Comparison of ENCODE assay signal across 29 cellular contexts in the genomic region with DNA sequence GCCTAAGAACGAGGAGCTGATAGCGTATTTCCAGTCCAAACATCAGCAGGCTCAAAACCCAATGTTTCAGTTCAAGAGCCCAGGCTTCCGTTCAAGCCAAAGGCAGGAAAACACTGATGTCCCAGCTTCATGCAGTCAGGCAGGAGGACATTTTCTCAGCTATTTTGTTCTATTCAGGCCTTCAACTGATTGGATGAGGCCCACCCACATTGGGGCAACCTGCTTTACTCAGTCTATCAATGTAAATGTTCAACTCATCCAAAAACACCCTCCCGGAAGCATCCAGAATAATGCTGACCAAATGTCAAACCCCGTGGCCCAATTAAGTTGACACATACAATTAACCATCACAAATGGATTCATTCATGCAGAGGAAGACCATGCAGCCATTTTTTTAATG. TPM values are rescaled to one million over a fixed set of nuclear protein-coding genes. Genes with fewer than 3 reads are reported as not detected.
DNase-seq lines count a peak whose midpoint lies in the region; ATAC-seq, FAIRE-seq and TF ChIP-seq lines count a peak whose summit lies in the region.
"Had no signal": no experiment of that assay in that cellular context is flagged by ENCODE, and none has a peak within 500 bp of the region (broad histone marks: within the 10 kb centered on the region; RNA-seq: fewer than 3 reads in every experiment).

No MANE protein-coding gene starts in this region.

- TF ChIP-seq EP300 in K562 (IDR thresholded peaks at IDR 0.05; ENCODE audit: low read length) = no peak

- POLR2A ChIA-PET in K562 (lab: Yijun Ruan, JAX) = no interaction called here

- no peak overlapping the region for H3K27ac ChIP-seq in K562 (ENCODE audit: extremely low read depth, low read depth, low read length)
- no peak overlapping the region for H3K27ac ChIP-seq in brain microvascular endothelial cell
- H3K27ac ChIP-seq: BLaER1 had no signal

- no peaks in the 10 kb centered on the region for H3K79me2 ChIP-seq in K562 (ENCODE audit: control insufficient read depth, insufficient read depth, low read length)

- in situ Hi-C loops in K562 (cut with MboI) (no loop called here), brain microvascular endothelial cell (cut with HindIII; ENCODE audit: low pct_ligation_motif_present, low sequenced_read_pairs) (no loop called here)

- no peak overlapping the region for H2AFZ ChIP-seq in K562 (ENCODE audit: low read depth, low read length)

- H3K36me3 ChIP-seq in K562 (ENCODE audit: control insufficient read depth, insufficient read depth, low read length) = no peaks in the 10 kb centered on the region
- no peaks in the 10 kb centered on the region for H3K36me3 ChIP-seq in brain microvascular endothelial cell (replicated peaks)
- H3K36me3 ChIP-seq: BE2C, BLaER1 had no signal

- DNase-seq in HTR-8/SVneo (ENCODE audit: insufficient read length, low spot score) = no peak
- DNase-seq in K562 (ENCODE audit: extremely low read depth in 1 of 4, low spot score in 3 of 4) = no peak
- no peak for DNase-seq in SW480 (ENCODE audit: low spot score)
- DNase-seq in brain microvascular endothelial cell = no peak
- DNase-seq: 8988T; ACHN; BE2C; C1 segment of cervical spinal cord; CD4-positive, alpha-beta memory T cell; CD4-positive, CD25-positive, alpha-beta regulatory T cell; CD8-positive, alpha-beta memory T cell; COR-L47; DMS 273 treated with DMSO at 0.1 percent for 48 hours; DMS153; DMS53; DMS79; DND-41; EL; GDM1 had no signal

- no peaks in the 10 kb centered on the region for H3K9me3 ChIP-seq in K562 (replicated peaks; ENCODE audit: control insufficient read depth, insufficient read depth, low read depth, low read length)
- H3K9me3 ChIP-seq: BE2C, BLaER1 had no signal

- CTCF ChIA-PET in K562 (lab: Yijun Ruan, JAX; ENCODE audit: low intra/inter-chr PET ratio) = no interaction called here

- H3K9ac ChIP-seq in K562 (ENCODE audit: insufficient read depth in 1 of 2, low read depth in 2 of 2, low read length in 2 of 2) = no peak overlapping the region
- H3K9ac ChIP-seq: BLaER1 had no signal

- H4K20me1 ChIP-seq in K562 (replicated peaks; ENCODE audit: control insufficient read depth, insufficient read depth, low read length) = no peaks in the 10 kb centered on the region
- H4K20me1 ChIP-seq: BLaER1 had no signal

- no peak for TF ChIP-seq POLR2A in K562 (conservative IDR thresholded peaks at IDR 0.05)

- FAIRE-seq in HTR-8/SVneo (lab: Jason Lieb, UNC) (peak; percentile 49), K562 (lab: Jason Lieb, UNC) (no peak)
- FAIRE-seq: A204.1, GM12878, GM12892, GM18507 had no signal

- TF ChIP-seq RAD21 in K562 (CRISPR knock-in tag; conservative IDR thresholded peaks at IDR 0.05 in 1 of 2, IDR thresholded peaks at IDR 0.05 in 1 of 2) = no peak

- no peaks in the 10 kb centered on the region for H3K9me1 ChIP-seq in K562 (ENCODE audit: control insufficient read depth, insufficient read depth, low read length)

- BruUV-seq in K562 (replicated peaks; lab: Mats Ljungman, UMichigan) = no TSS peak

- ATAC-seq in K562 = no peak
- ATAC-seq in HG02981 (IDR thresholded peaks at IDR 0.05; ENCODE audit: unreplicated experiment) = no peak
- ATAC-seq: GM12878 had no signal

- TF ChIP-seq CTCF in K562 (IDR thresholded peaks at IDR 0.05 in 2 of 3, conservative IDR thresholded peaks at IDR 0.05 in 1 of 3; ENCODE audit: insufficient read depth in 2 of 3, low read depth in 1 of 3, low read length in 3 of 3) (no peak), brain microvascular endothelial cell (IDR thresholded peaks at IDR 0.05; ENCODE audit: low read depth, low read length, missing control alignments) (no peak)

- no peak overlapping the region for H3K4me2 ChIP-seq in K562 (ENCODE audit: insufficient read depth, low read length)
- H3K4me2 ChIP-seq: BLaER1 had no signal

- under 1% methylated on average over 5 of the region's 5 CpGs for WGBS in K562 (ENCODE audit: insufficient coverage, low coverage, missing lambda C conversion rate)

- H3K27me3 ChIP-seq in K562 (ENCODE audit: control insufficient read depth in 2 of 2, insufficient read depth in 2 of 2, low read length in 2 of 2) (peaks cover 2 to 5% of the 10 kb centered on the region in 2 experiments; a peak in 2 of 5 replicates), brain microvascular endothelial cell (replicated peaks) (no peaks in the 10 kb centered on the region)
- H3K27me3 ChIP-seq: BE2C, BLaER1 had no signal

- no peaks in the 10 kb centered on the region for H3K4me1 ChIP-seq in K562 (replicated peaks in 1 of 2; ENCODE audit: control insufficient read depth in 2 of 2, insufficient read depth in 2 of 2, low read length in 2 of 2)
- H3K4me1 ChIP-seq: BE2C had no signal

- H3K4me3 ChIP-seq in K562 (no peak overlapping the region), brain microvascular endothelial cell (ENCODE audit: low read depth, low read length) (no peak overlapping the region)
- H3K4me3 ChIP-seq: BLaER1, GM12878 had no signal

- intact Hi-C loops in K562 (cut with micrococcal nuclease) = no loop called here

TF ChIP-seq in K562, 482 proteins besides CTCF, POLR2A, EP300 and RAD21 (continues in another document):
- TF ChIP-seq, protein P1, sequence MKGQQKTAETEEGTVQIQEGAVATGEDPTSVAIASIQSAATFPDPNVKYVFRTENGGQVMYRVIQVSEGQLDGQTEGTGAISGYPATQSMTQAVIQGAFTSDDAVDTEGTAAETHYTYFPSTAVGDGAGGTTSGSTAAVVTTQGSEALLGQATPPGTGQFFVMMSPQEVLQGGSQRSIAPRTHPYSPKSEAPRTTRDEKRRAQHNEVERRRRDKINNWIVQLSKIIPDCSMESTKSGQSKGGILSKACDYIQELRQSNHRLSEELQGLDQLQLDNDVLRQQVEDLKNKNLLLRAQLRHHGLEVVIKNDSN (CRISPR knock-in tag; IDR thresholded peaks at IDR 0.05) = no peak
- TF ChIP-seq, protein P2, sequence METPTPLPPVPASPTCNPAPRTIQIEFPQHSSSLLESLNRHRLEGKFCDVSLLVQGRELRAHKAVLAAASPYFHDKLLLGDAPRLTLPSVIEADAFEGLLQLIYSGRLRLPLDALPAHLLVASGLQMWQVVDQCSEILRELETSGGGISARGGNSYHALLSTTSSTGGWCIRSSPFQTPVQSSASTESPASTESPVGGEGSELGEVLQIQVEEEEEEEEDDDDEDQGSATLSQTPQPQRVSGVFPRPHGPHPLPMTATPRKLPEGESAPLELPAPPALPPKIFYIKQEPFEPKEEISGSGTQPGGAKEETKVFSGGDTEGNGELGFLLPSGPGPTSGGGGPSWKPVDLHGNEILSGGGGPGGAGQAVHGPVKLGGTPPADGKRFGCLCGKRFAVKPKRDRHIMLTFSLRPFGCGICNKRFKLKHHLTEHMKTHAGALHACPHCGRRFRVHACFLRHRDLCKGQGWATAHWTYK (CRISPR knock-in tag; IDR thresholded peaks at IDR 0.05) = no peak
- no peak for TF ChIP-seq SRSF1 (IDR thresholded peaks at IDR 0.05; ENCODE audit: low read depth, low read length)
- peak; percentile 15 for TF ChIP-seq RBM25 (IDR thresholded peaks at IDR 0.05; ENCODE audit: low read depth, low read length, severe bottlenecking)
- no peak for TF ChIP-seq JUNB (CRISPR knock-in tag; conservative IDR thresholded peaks at IDR 0.05)
- TF ChIP-seq RBM34 (IDR thresholded peaks at IDR 0.05; ENCODE audit: borderline replicate concordance, insufficient read depth, low read length) = no peak
- TF ChIP-seq STAT5A (IDR thresholded peaks at IDR 0.05; ENCODE audit: borderline replicate concordance, low read length) = no peak
- TF ChIP-seq, protein P3, sequence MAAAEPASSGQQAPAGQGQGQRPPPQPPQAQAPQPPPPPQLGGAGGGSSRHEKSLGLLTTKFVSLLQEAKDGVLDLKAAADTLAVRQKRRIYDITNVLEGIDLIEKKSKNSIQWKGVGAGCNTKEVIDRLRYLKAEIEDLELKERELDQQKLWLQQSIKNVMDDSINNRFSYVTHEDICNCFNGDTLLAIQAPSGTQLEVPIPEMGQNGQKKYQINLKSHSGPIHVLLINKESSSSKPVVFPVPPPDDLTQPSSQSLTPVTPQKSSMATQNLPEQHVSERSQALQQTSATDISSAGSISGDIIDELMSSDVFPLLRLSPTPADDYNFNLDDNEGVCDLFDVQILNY (CRISPR knock-in tag; IDR thresholded peaks at IDR 0.05) = no peak
- TF ChIP-seq ZNF134 (CRISPR knock-in tag; conservative IDR thresholded peaks at IDR 0.05) = peak; percentile 95
- no peak for TF ChIP-seq SAFB (IDR thresholded peaks at IDR 0.05; ENCODE audit: borderline replicate concordance, low read depth, low read length)
- TF ChIP-seq CBX1 (IDR thresholded peaks at IDR 0.05; ENCODE audit: low read depth) = no peak
- TF ChIP-seq WHSC1 (IDR thresholded peaks at IDR 0.05; ENCODE audit: low read length) = no peak
- no peak for TF ChIP-seq NFE2 (IDR thresholded peaks at IDR 0.05; ENCODE audit: low read depth)
- no peak for TF ChIP-seq ZNF445 (CRISPR knock-in tag; IDR thresholded peaks at IDR 0.05; ENCODE audit: low read depth)

RNA-seq across cellular contexts. Expression of a gene that starts 29.0 kb away (rescaled TPM):
- not detected in 2 replicates for total RNA-seq in K562 (2011; cell fraction: chromatin; rRNA removed; ENCODE audit: low replicate concordance)
- total RNA-seq in K562 (2011; cell fraction: nucleolus; rRNA removed) = not detected in 2 replicates
- not detected in 2 replicates for total RNA-seq in K562 (2011; cell fraction: nucleoplasm; rRNA removed)
- total RNA-seq in K562 (2014; rRNA removed) (not detected in 2 replicates), K562 (2014; rRNA removed; fragmentation: Illumina TruSeq; extraction: Trizol) (not detected in 2 replicates), K562 (2015; rRNA removed; fragmentation: Illumina TruSeq; extraction: Trizol) (not detected in 2 replicates), K562 (2021) (not detected in 2 replicates)
- polyA plus RNA-seq in K562 (2011; rRNA removed) (not detected in 2 replicates), K562 (2014; fragmentation: Illumina TruSeq; extraction: Trizol) (not detected in 2 replicates), K562 (2014; fragmentation: Nextera tagmentation; extraction: Ambion mirVana) (not detected), K562 (2014; rRNA removed) (not detected in 2 replicates)
- polyA plus RNA-seq in K562 (2011; cell fraction: cytosol; rRNA removed) = not detected in 2 replicates
- not detected in 2 replicates for polyA plus RNA-seq in K562 (2011; cell fraction: nucleus; rRNA removed)
- polyA plus RNA-seq in K562 (2012) = not detected in 2 replicates
- not detected in 2 replicates for polyA minus RNA-seq in K562 (2011; rRNA and poly(A)+ RNA removed)
- not detected in 2 replicates for polyA minus RNA-seq in K562 (2011; cell fraction: cytosol; rRNA and poly(A)+ RNA removed)
- polyA minus RNA-seq in K562 (2011; cell fraction: nucleus; rRNA and poly(A)+ RNA removed) = not detected in 2 replicates
- total RNA-seq: A673; CD4-positive, CD25-positive, alpha-beta regulatory T cell; Daoy; G401 had no signal
- polyA plus RNA-seq: CD14-positive monocyte; CD4-positive, alpha-beta memory T cell had no signal
